In genomic region chr1:185934476-185935189, GRCh38 we compare ENCODE assay signal across 13 cellular contexts.
DNase-seq lines count a peak whose midpoint lies in the region; ATAC-seq and TF ChIP-seq lines count a peak whose summit lies in the region.
"Had no signal": no experiment of that assay in that cellular context is flagged by ENCODE, and none has a peak within 500 bp of the region (broad histone marks: within the 10 kb centered on the region; RNA-seq: fewer than 3 reads in every experiment).

No MANE protein-coding gene starts in this region.

- TF ChIP-seq CTCF in A673 (conservative IDR thresholded peaks at IDR 0.05; ENCODE audit: low read depth, low read length), result no peak

- H3K9me3 ChIP-seq in A673 (ENCODE audit: low read depth, low read length, poor library complexity, severe bottlenecking), result peaks cover 12% of the 10 kb centered on the region
- H3K9me3 ChIP-seq: uterus had no signal

- peak overlapping the region; percentile 14 for H3K4me3 ChIP-seq in A673 (ENCODE audit: low read depth, low read length, poor library complexity, severe bottlenecking)
- H3K4me3 ChIP-seq: uterus had no signal

- ATAC-seq in GM21381 (IDR thresholded peaks at IDR 0.05; ENCODE audit: unreplicated experiment) (no peak), GM19455 (IDR thresholded peaks at IDR 0.05; ENCODE audit: unreplicated experiment) (no peak)

- intact Hi-C loops in A673 (cut with micrococcal nuclease; ENCODE audit: unreplicated experiment), result loop anchor here (5.0 kb wide), 1 partner anchor 33 kb away; no protein-coding TSS in a partner anchor

- DNase-seq in A673 (ENCODE audit: low spot score), result peak; percentile 81
- peak; percentile 23 for DNase-seq in HT1080 (ENCODE audit: low read depth)
- DNase-seq in amniotic epithelial cell (ENCODE audit: low read depth), result peak; percentile 68
- DNase-seq in hepatic stellate cell (ENCODE audit: low spot score), result peak; percentile 8
- DNase-seq in SW 1271 (lab: John Stamatoyannopoulos, UW), result no peak
- DNase-seq in central memory CD4-positive, alpha-beta T cell, result no peak
- DNase-seq: NCI-H146, NCI-H774, SIG-M5, uterus, WERI-Rb-1 had no signal

- no peaks in the 10 kb centered on the region for H3K27me3 ChIP-seq in A673 (replicated peaks; ENCODE audit: insufficient read depth, low read depth, low read length, poor library complexity)
- H3K27me3 ChIP-seq: uterus had no signal

- peaks cover 58% of the 10 kb centered on the region for H3K4me1 ChIP-seq in A673 (ENCODE audit: insufficient read depth, low read length, poor library complexity, severe bottlenecking)
- H3K4me1 ChIP-seq: uterus had no signal

- CTCF ChIA-PET in A673 (lab: Charles Lee), result interaction anchor here (0.6 to 1.1 kb wide), 2 partner anchors 73 to 112 kb away, joined by 3 read pairs; no protein-coding TSS in a partner anchor

- H3K36me3 ChIP-seq in A673 (ENCODE audit: insufficient read depth, low read length, poor library complexity, severe bottlenecking), result peaks cover 51% of the 10 kb centered on the region
- H3K36me3 ChIP-seq: uterus, WERI-Rb-1 had no signal

- peak overlapping the region; percentile 80 for H3K27ac ChIP-seq in A673 (ENCODE audit: low read depth, low read length, poor library complexity, severe bottlenecking)
- H3K27ac ChIP-seq: uterus, WERI-Rb-1 had no signal

- POLR2A ChIA-PET in A673 (lab: Charles Lee; ENCODE audit: low non-redundant PET), result interaction anchor here (0.6 to 0.7 kb wide), 2 partner anchors 11 to 111 kb away, joined by 3 to 5 read pairs; no protein-coding TSS in a partner anchor

- BruUV-seq in A673 (replicated peaks; lab: Mats Ljungman, UMichigan), result no TSS peak

Comparison
In these comparisons a context has a peak if more than half of its experiments do, and no peak if none do; other contexts are left out.
1. DNase-seq: peak in A673 (single experiment), HT1080 (single experiment), amniotic epithelial cell (single experiment) and hepatic stellate cell (single experiment); none in SW 1271 (0 of 2) and central memory CD4-positive, alpha-beta T cell (single experiment).